In the genomic region with DNA sequence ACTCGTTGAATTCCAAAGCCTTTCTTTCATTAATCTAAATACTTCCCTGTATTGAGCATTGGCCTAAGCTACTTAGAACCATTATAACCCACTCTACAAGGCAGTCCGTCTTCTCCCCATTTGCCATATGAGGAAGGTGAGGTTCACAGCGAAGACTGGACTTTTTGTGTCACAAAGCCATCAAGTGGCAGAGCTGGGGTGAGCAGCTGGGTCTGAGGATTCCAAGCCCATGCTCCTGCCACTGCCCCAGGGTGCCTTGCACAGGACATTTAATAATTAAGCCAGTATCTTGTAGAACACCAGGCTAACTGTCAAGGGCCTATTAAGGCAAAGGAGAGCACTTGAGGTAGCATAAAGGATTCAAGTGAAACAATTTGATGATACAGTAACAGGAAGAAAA, we compare ENCODE assay signal across 20 cellular contexts.
DNase-seq lines count a peak whose midpoint lies in the region; TF ChIP-seq lines count a peak whose summit lies in the region.
"Had no signal": no experiment of that assay in that cellular context is flagged by ENCODE, and none has a peak within 500 bp of the region (broad histone marks: within the 10 kb centered on the region; RNA-seq: fewer than 3 reads in every experiment).

No MANE protein-coding gene starts in this region.

- H3K36me3 ChIP-seq in DOHH2 (ENCODE audit: control insufficient read depth, low read length) (peaks cover 22% of the 10 kb centered on the region), liver (ENCODE audit: control insufficient read depth in 4 of 4, insufficient read depth in 3 of 4, low read depth in 1 of 4, low read length in 3 of 4) (no peaks in the 10 kb centered on the region), tibial artery (no peaks in the 10 kb centered on the region)
- H3K36me3 ChIP-seq in CD4-positive, alpha-beta memory T cell (ENCODE audit: insufficient read depth, low read length), result no peaks in the 10 kb centered on the region
- H3K36me3 ChIP-seq: esophagus squamous epithelium, tibial nerve had no signal

- H3K27me3 Mint-ChIP-seq in Calu3 (ENCODE audit: unreplicated experiment), result no peaks in the 10 kb centered on the region
- H3K27me3 Mint-ChIP-seq in CD4-positive, alpha-beta memory T cell, result peaks cover 0 to 5% of the 10 kb centered on the region in 2 donors
- H3K27me3 Mint-ChIP-seq: activated naive CD8-positive, alpha-beta T cell had no signal

- no peak overlapping the region for H3K4me3 Mint-ChIP-seq in Calu3 (ENCODE audit: low read depth, unreplicated experiment)
- H3K4me3 Mint-ChIP-seq in CD4-positive, alpha-beta memory T cell, result no peak overlapping the region
- H3K4me3 Mint-ChIP-seq: activated naive CD8-positive, alpha-beta T cell; activated T-cell treated with anti-CD3 and anti-CD28 coated beads, Interleukin-2, amount 50 U/mL, for 72 hours; H9 had no signal

- H3K4me2 ChIP-seq in DOHH2 (ENCODE audit: low read length), result no peak overlapping the region

- H4K20me1 ChIP-seq in DOHH2 (ENCODE audit: control insufficient read depth, insufficient read depth, low read depth, low read length), result no peaks in the 10 kb centered on the region

- peaks cover 4% of the 10 kb centered on the region for H3K9me3 Mint-ChIP-seq in Calu3 (ENCODE audit: low read depth, unreplicated experiment)
- H3K9me3 Mint-ChIP-seq in CD4-positive, alpha-beta memory T cell, result peaks cover 0 to 8% (median 0%) of the 10 kb centered on the region in 8 donors

- no peak overlapping the region for H3K27ac Mint-ChIP-seq in Calu3 (ENCODE audit: unreplicated experiment)
- no peak overlapping the region for H3K27ac Mint-ChIP-seq in CD4-positive, alpha-beta memory T cell
- H3K27ac Mint-ChIP-seq: activated naive CD8-positive, alpha-beta T cell had no signal

- no peaks in the 10 kb centered on the region for H3K9me2 ChIP-seq in DOHH2 (replicated peaks; ENCODE audit: control insufficient read depth, low read length)

- H3K9me3 ChIP-seq in DOHH2 (ENCODE audit: control insufficient read depth, insufficient read depth, low read length) (peaks cover 24% of the 10 kb centered on the region), liver (ENCODE audit: control insufficient read depth in 4 of 4, low read length in 3 of 4) (no peaks in the 10 kb centered on the region), tibial artery (no peaks in the 10 kb centered on the region)
- H3K9me3 ChIP-seq in CD4-positive, alpha-beta memory T cell (ENCODE audit: control insufficient read depth in 1 of 2, low read length in 2 of 2), result no peaks in the 10 kb centered on the region
- H3K9me3 ChIP-seq: esophagus squamous epithelium, mucosa of descending colon, tibial nerve had no signal

- H3F3A ChIP-seq in DOHH2 (ENCODE audit: control insufficient read depth, insufficient read depth), result peaks cover 9% of the 10 kb centered on the region

- H3K27me3 ChIP-seq in DOHH2 (ENCODE audit: control insufficient read depth, low read length) (no peaks in the 10 kb centered on the region), liver (ENCODE audit: control insufficient read depth in 4 of 4, insufficient read depth in 4 of 4, low read length in 3 of 4) (no peaks in the 10 kb centered on the region), tibial artery (no peaks in the 10 kb centered on the region)
- H3K27me3 ChIP-seq in CD4-positive, alpha-beta memory T cell (ENCODE audit: insufficient read depth, low read length), result no peaks in the 10 kb centered on the region
- H3K27me3 ChIP-seq: esophagus squamous epithelium, tibial nerve had no signal

- TF ChIP-seq CTCF in Calu3 (IDR thresholded peaks at IDR 0.05; ENCODE audit: unreplicated experiment), result no peak
- TF ChIP-seq CTCF in DOHH2 (IDR thresholded peaks at IDR 0.05; ENCODE audit: low read depth, low read length, poor library complexity, severe bottlenecking), result no peak
- TF ChIP-seq CTCF in liver (IDR thresholded peaks at IDR 0.05; ENCODE audit: low read depth, low read length, missing input control), result no peak
- TF ChIP-seq CTCF in tibial artery (IDR thresholded peaks at IDR 0.05), result no peak

- no peak for TF ChIP-seq RAD21 in liver (IDR thresholded peaks at IDR 0.05)

- peak overlapping the region in 1 of 2 donors; percentile 71 for H3K9ac ChIP-seq in liver (ENCODE audit: low read depth in 1 of 2, low read length in 2 of 2)

- H3K4me1 ChIP-seq in DOHH2 (ENCODE audit: control insufficient read depth, low read length) (peaks cover 63% of the 10 kb centered on the region), liver (ENCODE audit: control insufficient read depth in 4 of 4, insufficient read depth in 4 of 4, low read length in 3 of 4) (peaks cover 6 to 22% (median 16%) of the 10 kb centered on the region in 4 donors), tibial artery (no peaks in the 10 kb centered on the region)
- peaks cover 7% of the 10 kb centered on the region for H3K4me1 ChIP-seq in CD4-positive, alpha-beta memory T cell (ENCODE audit: insufficient read depth, low read length)
- H3K4me1 ChIP-seq: esophagus squamous epithelium had no signal

- BruUV-seq in Calu3 (replicated peaks; lab: Mats Ljungman, UMichigan), result no TSS peak

- no peak overlapping the region for H3K4me3 ChIP-seq in DOHH2 (ENCODE audit: low read length)
- no peak overlapping the region for H3K4me3 ChIP-seq in liver (ENCODE audit: low read depth in 1 of 3, low read length in 3 of 3)
- H3K4me3 ChIP-seq in CD4-positive, alpha-beta memory T cell (ENCODE audit: low read length in 2 of 2), result no peak overlapping the region
- H3K4me3 ChIP-seq in tibial artery, result no peak overlapping the region
- H3K4me3 ChIP-seq: esophagus squamous epithelium, mucosa of descending colon, tibial nerve had no signal

- 86% methylated on average over 3 of the region's 3 CpGs for WGBS in liver

- DNase-seq in Calu3 (peak; percentile 7), NCI-H69 (lab: John Stamatoyannopoulos, UW) (peak; percentile 29), MV-4-11 (lab: John Stamatoyannopoulos, UW) (no peak), tibial artery (no peak)
- DNase-seq in CD4-positive, alpha-beta memory T cell, result no peak
- DNase-seq: activated CD4-positive, CD25-positive, alpha-beta regulatory T cell; activated CD8-positive, alpha-beta memory T cell treated with anti-CD3 and anti-CD28 coated beads for 24 hours; activated T-cell treated with anti-CD3 and anti-CD28 coated beads, Interleukin-2, amount 50 U/mL, for 72 hours; effector memory CD4-positive, alpha-beta T cell; esophagus squamous epithelium; H9; mucosa of descending colon; NCI-H1092; stimulated activated CD4-positive, alpha-beta T cell treated with anti-CD3 and anti-CD28 coated beads, Interleukin-2, amount 100 ng/mL, for 24 hours; stimulated activated naive CD4-positive, alpha-beta T cell; T1000 had no signal

- H3K36me3 Mint-ChIP-seq in Calu3 (ENCODE audit: insufficient read depth, unreplicated experiment), result no peaks in the 10 kb centered on the region
- no peaks in the 10 kb centered on the region for H3K36me3 Mint-ChIP-seq in CD4-positive, alpha-beta memory T cell
- H3K36me3 Mint-ChIP-seq: activated naive CD8-positive, alpha-beta T cell had no signal

- intact Hi-C loops in Calu3 (cut with micrococcal nuclease; ENCODE audit: unreplicated experiment) (no loop called here), tibial artery (cut with DNase I; ENCODE audit: low total_unique reads) (no loop called here)
- intact Hi-C loops in CD4-positive, alpha-beta memory T cell (cut with micrococcal nuclease), result no loop called here

- POLR2A ChIA-PET in CD4-positive, alpha-beta memory T cell (lab: Charles Lee; ENCODE audit: partially characterized antibody), result no interaction called here

- H3K27ac ChIP-seq in DOHH2 (ENCODE audit: low read depth, low read length) (peak overlapping the region; percentile 96), liver (ENCODE audit: low read depth in 1 of 2, low read length in 2 of 2) (peak overlapping the region; percentile 72 to 74), tibial artery (no peak overlapping the region)
- H3K27ac ChIP-seq in CD4-positive, alpha-beta memory T cell (ENCODE audit: low read depth, low read length), result no peak overlapping the region

- H3K4me1 Mint-ChIP-seq in Calu3 (ENCODE audit: low read depth, unreplicated experiment), result peaks cover 15% of the 10 kb centered on the region
- peaks cover 6 to 8% (median 6%) of the 10 kb centered on the region in 4 donors for H3K4me1 Mint-ChIP-seq in CD4-positive, alpha-beta memory T cell

- CTCF ChIA-PET in Calu3 (lab: Charles Lee), result no interaction called here
- CTCF ChIA-PET in CD4-positive, alpha-beta memory T cell (lab: Charles Lee; ENCODE audit: partially characterized antibody), result interaction anchor here (1.3 to 1.6 kb wide), 2 partner anchors 15 to 214 kb away, joined by 4 to 5 read pairs; no protein-coding TSS in a partner anchor

- H3K79me2 ChIP-seq in DOHH2 (ENCODE audit: control insufficient read depth, low read length), result no peaks in the 10 kb centered on the region

TF ChIP-seq in liver, 16 proteins besides CTCF, POLR2A, EP300 and RAD21:
- TF ChIP-seq REST (IDR thresholded peaks at IDR 0.05), result no peak
- TF ChIP-seq HNF4G (IDR thresholded peaks at IDR 0.05), result no peak
- TF ChIP-seq, protein P1, sequence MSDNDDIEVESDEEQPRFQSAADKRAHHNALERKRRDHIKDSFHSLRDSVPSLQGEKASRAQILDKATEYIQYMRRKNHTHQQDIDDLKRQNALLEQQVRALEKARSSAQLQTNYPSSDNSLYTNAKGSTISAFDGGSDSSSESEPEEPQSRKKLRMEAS (IDR thresholded peaks at IDR 0.05), result no peak

Comparison
In these comparisons a context has a peak if more than half of its experiments do, and no peak if none do; other contexts are left out.
1. DNase-seq: peak in Calu3 (single experiment) and NCI-H69 (single experiment); none in CD4-positive, alpha-beta memory T cell (0 of 5), MV-4-11 (single experiment) and tibial artery (0 of 2).
2. H3K27ac ChIP-seq: peak in DOHH2 (single experiment) and liver (2 of 2); none in CD4-positive, alpha-beta memory T cell (single experiment) and tibial artery (0 of 2).